ENCODE assay signal across 8 cellular contexts in the genomic region with DNA sequence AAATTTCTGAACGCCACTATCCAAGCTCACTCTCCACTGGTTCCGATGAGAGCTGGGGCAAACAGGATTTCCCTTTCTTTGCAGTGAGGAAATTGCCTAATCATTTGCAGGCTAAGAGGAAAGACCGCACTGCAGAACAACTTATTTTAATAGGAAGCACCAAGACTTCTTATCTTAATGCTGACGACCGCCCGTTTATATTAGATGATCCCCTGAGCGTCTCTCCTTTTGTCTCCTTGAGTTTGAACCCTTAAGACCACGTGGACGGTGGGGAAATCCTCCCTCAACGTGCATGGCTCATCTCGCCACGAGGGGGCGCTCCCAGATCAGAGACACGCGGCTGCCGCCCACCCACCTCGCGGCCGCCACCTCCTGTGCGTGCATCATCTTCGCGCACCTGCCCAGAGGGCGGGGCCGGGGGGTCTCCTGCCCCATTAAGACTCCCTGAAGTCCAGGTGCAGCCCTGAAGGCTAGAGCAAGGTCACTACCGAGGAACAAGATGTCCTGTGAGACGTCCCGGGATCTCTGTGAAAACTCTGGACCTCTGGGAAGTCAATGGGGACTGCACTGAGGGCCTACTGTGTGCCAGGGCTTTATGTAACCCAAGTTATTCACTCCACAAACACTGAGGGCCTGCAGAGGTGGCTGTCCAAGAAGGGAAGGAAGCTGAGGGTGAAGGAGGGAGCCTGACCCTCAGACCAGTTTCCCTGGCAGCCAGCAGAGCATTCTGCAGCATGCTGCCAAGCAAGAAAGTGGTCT. TPM values are rescaled to one million over a fixed set of nuclear protein-coding genes. Genes with fewer than 3 reads are reported as not detected.
DNase-seq lines count a peak whose midpoint lies in the region; ATAC-seq and TF ChIP-seq lines count a peak whose summit lies in the region.

No MANE protein-coding gene starts in this region.

- BruUV-seq in PC-9 (replicated peaks; lab: Mats Ljungman, UMichigan), result no TSS peak

- H3K36me3 ChIP-seq in HUES48 (ENCODE audit: control insufficient read depth, insufficient read depth, low read length) (no peaks in the 10 kb centered on the region), PC-9 (ENCODE audit: low read depth) (no peaks in the 10 kb centered on the region)

- TF ChIP-seq CTCF in PC-9 (conservative IDR thresholded peaks at IDR 0.05), result peak; percentile 96
- peak; percentile 76 for TF ChIP-seq CTCF in fibroblast of mammary gland (conservative IDR thresholded peaks at IDR 0.05; ENCODE audit: control insufficient read depth, insufficient read depth, low read depth, low read length)
- peak; percentile 90 for TF ChIP-seq CTCF in nephron progenitor cell (IDR thresholded peaks at IDR 0.05)

- ATAC-seq in activated T-cell treated with anti-CD3 and anti-CD28 coated beads, Interleukin-2, amount 50 U/mL, for 72 hours (replicated peaks in 1 of 2), result peak; percentile 84 to 92
- no peak for ATAC-seq in GM21825 (IDR thresholded peaks at IDR 0.05; ENCODE audit: unreplicated experiment)

- H3K27me3 ChIP-seq in HUES48 (ENCODE audit: control insufficient read depth, insufficient read depth, low read length), result peaks cover 8% of the 10 kb centered on the region
- H3K27me3 ChIP-seq in PC-9 (ENCODE audit: insufficient read depth, low read depth), result peaks cover 75% of the 10 kb centered on the region

- H3K4me3 ChIP-seq in HUES48 (ENCODE audit: low read depth, low read length) (peak overlapping the region; percentile 43), PC-9 (no peak overlapping the region), fibroblast of mammary gland (ENCODE audit: control insufficient read depth, low read depth, low read length) (peak overlapping the region; percentile 20)

- no peaks in the 10 kb centered on the region for H3K36me3 Mint-ChIP-seq in activated T-cell treated with anti-CD3 and anti-CD28 coated beads, Interleukin-2, amount 50 U/mL, for 72 hours (ENCODE audit: insufficient read depth in 2 of 2)
- H3K36me3 Mint-ChIP-seq in nephron progenitor cell (ENCODE audit: low read depth), result no peaks in the 10 kb centered on the region

- peaks cover 13% of the 10 kb centered on the region for H3K4me1 Mint-ChIP-seq in activated T-cell treated with anti-CD3 and anti-CD28 coated beads, Interleukin-2, amount 50 U/mL, for 72 hours (ENCODE audit: low read depth)
- peaks cover 19% of the 10 kb centered on the region for H3K4me1 Mint-ChIP-seq in nephron progenitor cell

- H3F3A ChIP-seq in PC-9 (ENCODE audit: insufficient read depth, low read depth), result no peaks in the 10 kb centered on the region

- peaks cover 53% of the 10 kb centered on the region for H3K27me3 Mint-ChIP-seq in activated T-cell treated with anti-CD3 and anti-CD28 coated beads, Interleukin-2, amount 50 U/mL, for 72 hours (ENCODE audit: low read depth)
- H3K27me3 Mint-ChIP-seq in nephron progenitor cell (ENCODE audit: low read depth, poor library complexity), result peaks cover 52% of the 10 kb centered on the region

- no peaks in the 10 kb centered on the region for H3K9me3 Mint-ChIP-seq in activated T-cell treated with anti-CD3 and anti-CD28 coated beads, Interleukin-2, amount 50 U/mL, for 72 hours
- H3K9me3 Mint-ChIP-seq in nephron progenitor cell, result no peaks in the 10 kb centered on the region

- no peaks in the 10 kb centered on the region for H3K9me2 ChIP-seq in PC-9 (ENCODE audit: insufficient read depth)

- no peak overlapping the region for H3K4me2 ChIP-seq in PC-9

- no peak overlapping the region for H3K9ac ChIP-seq in HUES48 (ENCODE audit: low read depth, low read length)

- H3K9me3 ChIP-seq in HUES48 (ENCODE audit: control insufficient read depth, insufficient read depth, low read length) (no peaks in the 10 kb centered on the region), PC-9 (ENCODE audit: insufficient read depth, low read depth) (no peaks in the 10 kb centered on the region)

- no peak overlapping the region for H2AFZ ChIP-seq in PC-9

- peaks cover 25% of the 10 kb centered on the region for H3K4me1 ChIP-seq in HUES48 (ENCODE audit: control insufficient read depth, insufficient read depth, low read length)
- no peaks in the 10 kb centered on the region for H3K4me1 ChIP-seq in PC-9 (replicated peaks; ENCODE audit: insufficient read depth)

- H3K4me3 Mint-ChIP-seq in activated T-cell treated with anti-CD3 and anti-CD28 coated beads, Interleukin-2, amount 50 U/mL, for 72 hours, result peak overlapping the region; percentile 66 to 78
- peak overlapping the region; percentile 66 for H3K4me3 Mint-ChIP-seq in nephron progenitor cell

- no peaks in the 10 kb centered on the region for H3K79me2 ChIP-seq in PC-9 (ENCODE audit: low read depth)

- H3K27ac Mint-ChIP-seq in activated T-cell treated with anti-CD3 and anti-CD28 coated beads, Interleukin-2, amount 50 U/mL, for 72 hours, result peak overlapping the region; percentile 25
- H3K27ac Mint-ChIP-seq in nephron progenitor cell, result no peak overlapping the region

- no peaks in the 10 kb centered on the region for H4K20me1 ChIP-seq in PC-9 (ENCODE audit: insufficient read depth)

- H3K27ac ChIP-seq in HUES48 (ENCODE audit: low read depth, low read length), result no peak overlapping the region
- no peak overlapping the region for H3K27ac ChIP-seq in PC-9

- intact Hi-C loops in PC-9 (cut with micrococcal nuclease; ENCODE audit: unreplicated experiment), result loop anchor here (1.0 to 5.0 kb wide), 2 partner anchors 207 to 487 kb away; no protein-coding TSS in a partner anchor

- DNase-seq in Daoy (ENCODE audit: low read depth) (peak; percentile 77), PC-9 (peak in 1 of 2 experiments; percentile 55), fibroblast of mammary gland (ENCODE audit: low read depth) (peak; percentile 63), nephron progenitor cell (peak; percentile 90)
- peak; percentile 84 to 87 for DNase-seq in activated T-cell treated with anti-CD3 and anti-CD28 coated beads, Interleukin-2, amount 50 U/mL, for 72 hours
- peak; percentile 16 to 73 (median 57) for DNase-seq in stimulated activated naive CD4-positive, alpha-beta T cell (lab: John Stamatoyannopoulos, UW)

- POLR2A ChIA-PET in PC-9 (lab: Charles Lee; ENCODE audit: unreplicated experiment), result interaction anchor here (0.6 kb wide), 2 partner anchors 240 to 1677 kb away, joined by 5 to 24 read pairs; no protein-coding TSS in a partner anchor

- CTCF ChIA-PET in PC-9 (lab: Charles Lee), result interaction anchor here (0.6 kb wide), 1 partner anchor 941 kb away, joined by 3 read pairs; no protein-coding TSS in a partner anchor

RNA-seq across cellular contexts. Expression of a gene that starts 28.2 kb away (rescaled TPM):
- total RNA-seq in Daoy (2014; rRNA removed; shearing (Covaris generic)), result not detected in 2 replicates
- not detected in 2 replicates for total RNA-seq in PC-9 (2021)
- total RNA-seq in activated T-cell treated with anti-CD3 and anti-CD28 coated beads, Interleukin-2, amount 50 U/mL, for 72 hours, result not detected
